Comparison of ENCODE assay signal across 19 cellular contexts in genomic region chr1:78691995-78692747, GRCh38. TPM values are rescaled to one million over a fixed set of nuclear protein-coding genes. Genes with fewer than 3 reads are reported as not detected.
DNase-seq lines count a peak whose midpoint lies in the region; ATAC-seq, FAIRE-seq and TF ChIP-seq lines count a peak whose summit lies in the region.
"Had no signal": no experiment of that assay in that cellular context is flagged by ENCODE, and none has a peak within 500 bp of the region (broad histone marks: within the 10 kb centered on the region; RNA-seq: fewer than 3 reads in every experiment).

No MANE protein-coding gene starts in this region.

- H3K79me2 ChIP-seq in fibroblast of lung (ENCODE audit: control insufficient read depth, insufficient read depth, low read length): no peaks in the 10 kb centered on the region
- H3K79me2 ChIP-seq: hepatocyte had no signal

- intact Hi-C loops in Panc1 (cut with micrococcal nuclease; ENCODE audit: unreplicated experiment): no loop called here
- intact Hi-C loops in colonic mucosa (cut with DNase I): no loop called here
- intact Hi-C loops in CD8-positive, alpha-beta T cell (cut with DNase I, micrococcal nuclease): no loop called here
- intact Hi-C loops in stomach (cut with DNase I; ENCODE audit: low total_unique reads): no loop called here

- no peak overlapping the region for H2AFZ ChIP-seq in fibroblast of lung (ENCODE audit: low read length)
- H2AFZ ChIP-seq: hepatocyte had no signal

- H3K9me3 ChIP-seq in Panc1 (ENCODE audit: control insufficient read depth, insufficient read depth, low read depth, low read length): no peaks in the 10 kb centered on the region
- no peaks in the 10 kb centered on the region for H3K9me3 ChIP-seq in fibroblast of lung (ENCODE audit: control insufficient read depth, insufficient read depth, low read depth, low read length)
- no peaks in the 10 kb centered on the region for H3K9me3 ChIP-seq in colonic mucosa
- no peaks in the 10 kb centered on the region for H3K9me3 ChIP-seq in CD8-positive, alpha-beta T cell (ENCODE audit: low read length)
- no peaks in the 10 kb centered on the region for H3K9me3 ChIP-seq in stomach
- H3K9me3 ChIP-seq: lower lobe of right lung had no signal

- H3K4me3 ChIP-seq in AG10803 (ENCODE audit: low read length): no peak overlapping the region
- H3K4me3 ChIP-seq in Panc1 (ENCODE audit: low read depth in 2 of 2, low read length in 2 of 2): no peak overlapping the region
- no peak overlapping the region for H3K4me3 ChIP-seq in fibroblast of lung (replicated peaks in 1 of 4; ENCODE audit: control extremely low read depth in 1 of 4, insufficient read depth in 1 of 4, low read depth in 3 of 4, low read length in 4 of 4)
- no peak overlapping the region for H3K4me3 ChIP-seq in colonic mucosa
- no peak overlapping the region for H3K4me3 ChIP-seq in CD8-positive, alpha-beta T cell (ENCODE audit: low read depth, low read length)
- no peak overlapping the region for H3K4me3 ChIP-seq in stomach
- H3K4me3 ChIP-seq: GM12878, hepatocyte, lower lobe of right lung had no signal

- FAIRE-seq in H54 (lab: Jason Lieb, UNC): peak; percentile 98
- FAIRE-seq: GM12878 had no signal

- H4K20me1 ChIP-seq in fibroblast of lung (ENCODE audit: control insufficient read depth, extremely low read depth, insufficient read depth, low read length): no peaks in the 10 kb centered on the region

- TF ChIP-seq CTCF in AG10803 (conservative IDR thresholded peaks at IDR 0.05; ENCODE audit: low read length) (no peak), Panc1 (IDR thresholded peaks at IDR 0.05) (no peak), fibroblast of lung (conservative IDR thresholded peaks at IDR 0.05 in 1 of 2, IDR thresholded peaks at IDR 0.05 in 1 of 2; ENCODE audit: low read depth in 1 of 2, low read length in 2 of 2) (no peak), colonic mucosa (IDR thresholded peaks at IDR 0.05) (no peak), stomach (IDR thresholded peaks at IDR 0.05) (no peak)
- no peak for TF ChIP-seq CTCF in CD8-positive, alpha-beta T cell (IDR thresholded peaks at IDR 0.05)

- H3K4me1 Mint-ChIP-seq in CD8-positive, alpha-beta T cell (ENCODE audit: low read depth): no peaks in the 10 kb centered on the region
- H3K4me1 Mint-ChIP-seq: naive thymus-derived CD8-positive, alpha-beta T cell had no signal

- H3K36me3 ChIP-seq in Panc1 (ENCODE audit: control insufficient read depth, insufficient read depth, low read length): no peaks in the 10 kb centered on the region
- no peaks in the 10 kb centered on the region for H3K36me3 ChIP-seq in fibroblast of lung (ENCODE audit: control insufficient read depth, insufficient read depth, low read length)
- H3K36me3 ChIP-seq in colonic mucosa: no peaks in the 10 kb centered on the region
- H3K36me3 ChIP-seq in CD8-positive, alpha-beta T cell (ENCODE audit: insufficient read depth, low read length): no peaks in the 10 kb centered on the region
- H3K36me3 ChIP-seq in stomach: no peaks in the 10 kb centered on the region
- H3K36me3 ChIP-seq: lower lobe of right lung had no signal

- no peak for ATAC-seq in Panc1
- ATAC-seq in CD8-positive, alpha-beta T cell: no peak
- ATAC-seq: GM12878; lower lobe of right lung; naive thymus-derived CD8-positive, alpha-beta T cell had no signal

- POLR2A ChIA-PET in Panc1 (lab: Charles Lee): no interaction called here
- POLR2A ChIA-PET in CD8-positive, alpha-beta T cell (lab: Charles Lee): no interaction called here

- H3K9me3 Mint-ChIP-seq in CD8-positive, alpha-beta T cell: no peaks in the 10 kb centered on the region

- H3K4me2 ChIP-seq in fibroblast of lung (ENCODE audit: extremely low read depth, insufficient read depth, low read length): no peak overlapping the region
- H3K4me2 ChIP-seq: hepatocyte had no signal

- in situ Hi-C loops in Panc1 (cut with HindIII; ENCODE audit: low pct_unique_long_range_greater_than_20kb, low sequenced_read_pairs): no loop called here

- no peak for TF ChIP-seq EP300 in stomach (IDR thresholded peaks at IDR 0.05)

- peaks cover 13% of the 10 kb centered on the region for H3K27me3 Mint-ChIP-seq in CD8-positive, alpha-beta T cell (ENCODE audit: low read depth)
- H3K27me3 Mint-ChIP-seq: type B pancreatic cell had no signal

- H3K4me1 ChIP-seq in Panc1 (ENCODE audit: control insufficient read depth, insufficient read depth, low read length) (no peaks in the 10 kb centered on the region), fibroblast of lung (ENCODE audit: control insufficient read depth, extremely low read depth, insufficient read depth, low read length) (peaks cover 6% of the 10 kb centered on the region), colonic mucosa (no peaks in the 10 kb centered on the region), stomach (no peaks in the 10 kb centered on the region)
- H3K4me1 ChIP-seq in CD8-positive, alpha-beta T cell (ENCODE audit: insufficient read depth, low read length): no peaks in the 10 kb centered on the region
- H3K4me1 ChIP-seq: lower lobe of right lung had no signal

- no TSS peak for BruUV-seq in Panc1 (replicated peaks; lab: Mats Ljungman, UMichigan)

- 41 to 61% (median 47%) methylated on average over 4 of the region's 4 CpGs for WGBS in stomach, 5 donors

- H3K36me3 Mint-ChIP-seq in CD8-positive, alpha-beta T cell: no peaks in the 10 kb centered on the region
- H3K36me3 Mint-ChIP-seq: naive thymus-derived CD8-positive, alpha-beta T cell; type B pancreatic cell had no signal

- no peak for TF ChIP-seq POLR2A in H54 (IDR thresholded peaks at IDR 0.05; ENCODE audit: low read depth, low read length)
- TF ChIP-seq POLR2A in stomach (IDR thresholded peaks at IDR 0.05): no peak

- no peak overlapping the region for H3K27ac Mint-ChIP-seq in CD8-positive, alpha-beta T cell
- H3K27ac Mint-ChIP-seq: naive thymus-derived CD8-positive, alpha-beta T cell; type B pancreatic cell had no signal

- DNase-seq in AG10803 (ENCODE audit: low read depth) (peak; percentile 38), H54 (ENCODE audit: insufficient read length, low spot score) (peak; percentile 9), Panc1 (ENCODE audit: low read depth, low spot score) (peak; percentile 64), fibroblast of lung (ENCODE audit: low read depth in 2 of 2) (peak; percentile 17 to 61), NCI-H1436 (lab: John Stamatoyannopoulos, UW) (no peak), colonic mucosa (no peak), stomach (no peak)
- DNase-seq in CD8-positive, alpha-beta T cell: no peak
- DNase-seq: activated naive CD4-positive, alpha-beta T cell treated with anti-CD3 and anti-CD28 coated beads, Interleukin-2, amount 50 U/mL, for 16 hours; DND-41; lower lobe of right lung; naive thymus-derived CD8-positive, alpha-beta T cell; NCI-H1092 treated with DMSO at 0.1 percent for 48 hours; NCI-H526 treated with DMSO at 0.1 percent for 48 hours; SHP77 had no signal

- H3K9ac ChIP-seq in fibroblast of lung (ENCODE audit: insufficient read depth, low read length) (no peak overlapping the region), colonic mucosa (ENCODE audit: low read depth in 2 of 2, low read length in 2 of 2) (no peak overlapping the region)

- H3K27me3 ChIP-seq in Panc1 (ENCODE audit: control insufficient read depth, insufficient read depth, low read length) (no peaks in the 10 kb centered on the region), fibroblast of lung (ENCODE audit: control insufficient read depth, insufficient read depth, low read length) (no peaks in the 10 kb centered on the region), colonic mucosa (no peaks in the 10 kb centered on the region), stomach (no peaks in the 10 kb centered on the region)
- H3K27me3 ChIP-seq in CD8-positive, alpha-beta T cell (ENCODE audit: insufficient read depth, low read length): no peaks in the 10 kb centered on the region
- H3K27me3 ChIP-seq: hepatocyte had no signal

- H3K27ac ChIP-seq in Panc1 (ENCODE audit: low read length) (no peak overlapping the region), fibroblast of lung (ENCODE audit: insufficient read depth, low read length) (no peak overlapping the region), colonic mucosa (no peak overlapping the region), stomach (no peak overlapping the region)
- H3K27ac ChIP-seq in CD8-positive, alpha-beta T cell (ENCODE audit: low read depth, low read length): no peak overlapping the region
- H3K27ac ChIP-seq: C4-2B, hepatocyte, lower lobe of right lung had no signal

- no peak overlapping the region for H3K4me3 Mint-ChIP-seq in CD8-positive, alpha-beta T cell
- H3K4me3 Mint-ChIP-seq: naive thymus-derived CD8-positive, alpha-beta T cell; type B pancreatic cell had no signal

- CTCF ChIA-PET in Panc1 (lab: Charles Lee): no interaction called here
- CTCF ChIA-PET in CD8-positive, alpha-beta T cell (lab: Charles Lee): no interaction called here

RNA-seq across cellular contexts. Expression of gene IFI44, which starts 42.5 kb away (rescaled TPM):
- 2.0 TPM for total RNA-seq in Panc1 (2021; ENCODE audit: unreplicated experiment)
- polyA plus RNA-seq in Panc1 (2012; ENCODE audit: insufficient read length): not detected
- total RNA-seq in fibroblast of lung: 21.6 and 28.9 TPM in 2 replicates
- polyA plus RNA-seq in fibroblast of lung: 13.7 and 15.2 TPM in 2 replicates
- polyA plus RNA-seq in fibroblast of lung (2012): 8.2 and 12.8 TPM in 2 replicates
- 0.89 and 2.4 TPM in 2 replicates for polyA minus RNA-seq in fibroblast of lung (ENCODE audit: low replicate concordance)
- 1 to 10 TPM; 2.2 to 4.4 TPM for total RNA-seq in colonic mucosa
- total RNA-seq in CD8-positive, alpha-beta T cell: 10 to 100 TPM; 24.2 to 30.5 TPM
- total RNA-seq in stomach: 10 to 100 TPM in 4 of 5 donors, not detected in 1; 14.3 to 62.2 (median 21.8) TPM
- 10 to 100 TPM; 17.8 to 27.4 (median 23.8) TPM for polyA plus RNA-seq in stomach

Comparison
In these comparisons a context has a peak if more than half of its experiments do, and no peak if none do; other contexts are left out.
1. DNase-seq: peak in AG10803 (single experiment), H54 (single experiment), Panc1 (single experiment) and fibroblast of lung (2 of 2); none in NCI-H1436 (single experiment), colonic mucosa (single experiment), CD8-positive, alpha-beta T cell (0 of 7) and stomach (single experiment).